In genomic region chr15:75369897-75370581, GRCh38 we compare ENCODE assay signal across 11 cellular contexts. TPM values are rescaled to one million over a fixed set of nuclear protein-coding genes. Genes with fewer than 3 reads are reported as not detected.
A peak's percentile ranks its signal among the peaks of the same experiment; 100 is the strongest.
DNase-seq lines count a peak whose midpoint lies in the region; ATAC-seq lines count a peak whose summit lies in the region.
"Had no signal": no experiment of that assay in that cellular context is flagged by ENCODE, and none has a peak within 500 bp of the region (broad histone marks: within the 10 kb centered on the region; RNA-seq: fewer than 3 reads in every experiment).

No MANE protein-coding gene starts in this region.

- H3K4me1 ChIP-seq in BLaER1 treated with 17β-estradiol and CSF1 and Interleukin-3, amounts not matched to agents 10 nM and 100 nM, result peaks cover 24 to 40% (median 36%) of the 10 kb centered on the region in 10 experiments
- H3K4me1 ChIP-seq in HUES48 (ENCODE audit: control insufficient read depth, insufficient read depth, low read length), result peaks cover 9% of the 10 kb centered on the region
- H3K4me1 ChIP-seq in mucosa of rectum (ENCODE audit: control insufficient read depth in 2 of 2, insufficient read depth in 2 of 2, low read length in 2 of 2), result peaks cover 18% of the 10 kb centered on the region in 2 donors
- H3K4me1 ChIP-seq in effector memory CD4-positive, alpha-beta T cell (ENCODE audit: control insufficient read depth, insufficient read depth, low read length, poor library complexity, severe bottlenecking), result peaks cover 6% of the 10 kb centered on the region

- H3K4me1 Mint-ChIP-seq in activated naive CD8-positive, alpha-beta T cell treated with anti-CD3 and anti-CD28 coated beads, Interleukin-2, amount 10 ng/mL, durations not matched to agents 7 days and 5 days, result peaks cover 27% of the 10 kb centered on the region

- POLR2A ChIA-PET in activated naive CD8-positive, alpha-beta T cell treated with anti-CD3 and anti-CD28 coated beads, Interleukin-2, amount 10 ng/mL, durations not matched to agents 7 days and 5 days (lab: Charles Lee), result interaction anchor here (0.6 to 3.6 kb wide), 8 partner anchors 9 to 270 kb away, joined by 3 to 110 read pairs (median 4); partner anchors contain the start of genes IMP3, SIN3A and SNUPN

- peaks cover 63 to 83% (median 79%) of the 10 kb centered on the region in 11 experiments for H3K36me3 ChIP-seq in BLaER1 treated with 17β-estradiol and CSF1 and Interleukin-3, amounts not matched to agents 10 nM and 100 nM
- H3K36me3 ChIP-seq in HUES48 (ENCODE audit: control insufficient read depth, insufficient read depth, low read length) (peaks cover 67% of the 10 kb centered on the region), mucosa of rectum (ENCODE audit: control insufficient read depth in 2 of 2, insufficient read depth in 2 of 2, low read length in 2 of 2) (peaks cover 36 to 58% of the 10 kb centered on the region in 2 donors)
- H3K36me3 ChIP-seq in effector memory CD4-positive, alpha-beta T cell (ENCODE audit: control insufficient read depth, insufficient read depth, low read length), result peaks cover 50% of the 10 kb centered on the region
- H3K36me3 ChIP-seq: ovary had no signal

- H3K4me2 ChIP-seq in BLaER1 treated with 17β-estradiol and CSF1 and Interleukin-3, amounts not matched to agents 10 nM and 100 nM, result peak overlapping the region in 9 of 11 experiments; percentile 82 to 96 (median 93); a peak in 17 of 22 replicates

- H3K4me3 Mint-ChIP-seq in activated naive CD8-positive, alpha-beta T cell treated with anti-CD3 and anti-CD28 coated beads, Interleukin-2, amount 10 ng/mL, durations not matched to agents 7 days and 5 days, result peak overlapping the region; percentile 89

- peaks cover 17 to 55% (median 30%) of the 10 kb centered on the region in 11 experiments; a peak in 19 of 22 replicates for H4K20me1 ChIP-seq in BLaER1 treated with 17β-estradiol and CSF1 and Interleukin-3, amounts not matched to agents 10 nM and 100 nM

- no peak for DNase-seq in activated naive CD8-positive, alpha-beta T cell treated with anti-CD3 and anti-CD28 coated beads, Interleukin-2, amount 10 ng/mL, durations not matched to agents 7 days and 5 days
- no peak for DNase-seq in SHP77 treated with DMSO at 0.1 percent for 48 hours (lab: John Stamatoyannopoulos, UW)
- DNase-seq in SKM-1 (lab: John Stamatoyannopoulos, UW; ENCODE audit: unreplicated experiment), result no peak
- DNase-seq in effector memory CD4-positive, alpha-beta T cell, result no peak
- DNase-seq: DMS 273 treated with DMSO at 0.1 percent for 48 hours, NCI-H2029, ovary had no signal

- no peaks in the 10 kb centered on the region for H3K27me3 ChIP-seq in BLaER1 treated with 17β-estradiol and CSF1 and Interleukin-3, amounts not matched to agents 10 nM and 100 nM
- H3K27me3 ChIP-seq in HUES48 (ENCODE audit: control insufficient read depth, insufficient read depth, low read length) (no peaks in the 10 kb centered on the region), mucosa of rectum (ENCODE audit: control insufficient read depth in 2 of 2, insufficient read depth in 2 of 2, low read length in 2 of 2) (no peaks in the 10 kb centered on the region)
- H3K27me3 ChIP-seq in effector memory CD4-positive, alpha-beta T cell (replicated peaks; ENCODE audit: control insufficient read depth, insufficient read depth, low read length, poor library complexity, severe bottlenecking), result no peaks in the 10 kb centered on the region
- H3K27me3 ChIP-seq: ovary had no signal

- ATAC-seq in activated naive CD8-positive, alpha-beta T cell treated with anti-CD3 and anti-CD28 coated beads, Interleukin-2, amount 10 ng/mL, durations not matched to agents 7 days and 5 days (ENCODE audit: low read depth), result no peak
- no peak for ATAC-seq in GM21360 (IDR thresholded peaks at IDR 0.05; ENCODE audit: unreplicated experiment)

- no peaks in the 10 kb centered on the region for H3K9me3 ChIP-seq in BLaER1 treated with 17β-estradiol and CSF1 and Interleukin-3, amounts not matched to agents 10 nM and 100 nM (replicated peaks in 1 of 11)
- H3K9me3 ChIP-seq in HUES48 (ENCODE audit: control insufficient read depth, insufficient read depth, low read length) (no peaks in the 10 kb centered on the region), mucosa of rectum (ENCODE audit: control insufficient read depth in 2 of 2, low read length in 2 of 2) (no peaks in the 10 kb centered on the region)
- no peaks in the 10 kb centered on the region for H3K9me3 ChIP-seq in effector memory CD4-positive, alpha-beta T cell (ENCODE audit: control insufficient read depth, low read length)
- H3K9me3 ChIP-seq: ovary had no signal

- peak overlapping the region in 10 of 11 experiments; percentile 92 to 99 (median 95); a peak in 12 of 22 replicates for H3K9ac ChIP-seq in BLaER1 treated with 17β-estradiol and CSF1 and Interleukin-3, amounts not matched to agents 10 nM and 100 nM
- H3K9ac ChIP-seq in HUES48 (ENCODE audit: low read depth, low read length) (no peak overlapping the region), mucosa of rectum (ENCODE audit: low read depth in 1 of 2, low read length in 2 of 2) (peak overlapping the region in 1 of 2 donors; percentile 96)

- H3K9me3 Mint-ChIP-seq in activated naive CD8-positive, alpha-beta T cell treated with anti-CD3 and anti-CD28 coated beads, Interleukin-2, amount 10 ng/mL, durations not matched to agents 7 days and 5 days, result no peaks in the 10 kb centered on the region

- 0 out of 22 replicates have a peak overlapping the region, but pooled peaks of 1 of the 11 experiments have one; percentile 12 for H3K27ac ChIP-seq in BLaER1 treated with 17β-estradiol and CSF1 and Interleukin-3, amounts not matched to agents 10 nM and 100 nM
- peak overlapping the region; percentile 98 for H3K27ac ChIP-seq in HUES48 (ENCODE audit: low read depth, low read length)
- H3K27ac ChIP-seq in mucosa of rectum (ENCODE audit: low read depth in 2 of 2, low read length in 2 of 2), result peak overlapping the region; percentile 9 to 100
- no peak overlapping the region for H3K27ac ChIP-seq in effector memory CD4-positive, alpha-beta T cell (ENCODE audit: insufficient read depth, low read length, poor library complexity, severe bottlenecking)

- peak overlapping the region; percentile 44 for H3K27ac Mint-ChIP-seq in activated naive CD8-positive, alpha-beta T cell treated with anti-CD3 and anti-CD28 coated beads, Interleukin-2, amount 10 ng/mL, durations not matched to agents 7 days and 5 days

- H3K4me3 ChIP-seq in BLaER1 treated with 17β-estradiol and CSF1 and Interleukin-3, amounts not matched to agents 10 nM and 100 nM, result peak overlapping the region in 2 of 10 experiments; percentile 75 to 83; a peak in 3 of 20 replicates
- H3K4me3 ChIP-seq in HUES48 (ENCODE audit: low read depth, low read length), result peak overlapping the region; percentile 84; the same call in 1 of the 2 replicates
- peak overlapping the region; percentile 90 to 91 for H3K4me3 ChIP-seq in mucosa of rectum (ENCODE audit: low read length in 2 of 2)
- H3K4me3 ChIP-seq in effector memory CD4-positive, alpha-beta T cell (ENCODE audit: insufficient read depth, low read depth, low read length, poor library complexity, severe bottlenecking), result no peak overlapping the region
- H3K4me3 ChIP-seq: ovary had no signal

- H3K27me3 Mint-ChIP-seq in activated naive CD8-positive, alpha-beta T cell treated with anti-CD3 and anti-CD28 coated beads, Interleukin-2, amount 10 ng/mL, durations not matched to agents 7 days and 5 days, result no peaks in the 10 kb centered on the region

- peaks cover 20% of the 10 kb centered on the region for H3K36me3 Mint-ChIP-seq in activated naive CD8-positive, alpha-beta T cell treated with anti-CD3 and anti-CD28 coated beads, Interleukin-2, amount 10 ng/mL, durations not matched to agents 7 days and 5 days

RNA-seq across cellular contexts. Expression of gene MAN2C1, which starts 1.6 kb away (rescaled TPM):
- 100 to 1,000 TPM; 232 to 235 TPM for total RNA-seq in activated naive CD8-positive, alpha-beta T cell treated with anti-CD3 and anti-CD28 coated beads, Interleukin-2, amount 10 ng/mL, durations not matched to agents 7 days and 5 days

RNA-seq across cellular contexts. Expression of gene NEIL1, which starts 23.2 kb away (rescaled TPM):
- total RNA-seq in activated naive CD8-positive, alpha-beta T cell treated with anti-CD3 and anti-CD28 coated beads, Interleukin-2, amount 10 ng/mL, durations not matched to agents 7 days and 5 days, result 1 to 10 TPM; 8.6 to 9.8 TPM

RNA-seq across cellular contexts. Expression of gene COMMD4, which starts 34.2 kb away (rescaled TPM):
- 10 to 100 TPM; 78.2 to 79.3 TPM for total RNA-seq in activated naive CD8-positive, alpha-beta T cell treated with anti-CD3 and anti-CD28 coated beads, Interleukin-2, amount 10 ng/mL, durations not matched to agents 7 days and 5 days
